Comparison of ENCODE assay signal across 32 cellular contexts in the genomic region with DNA sequence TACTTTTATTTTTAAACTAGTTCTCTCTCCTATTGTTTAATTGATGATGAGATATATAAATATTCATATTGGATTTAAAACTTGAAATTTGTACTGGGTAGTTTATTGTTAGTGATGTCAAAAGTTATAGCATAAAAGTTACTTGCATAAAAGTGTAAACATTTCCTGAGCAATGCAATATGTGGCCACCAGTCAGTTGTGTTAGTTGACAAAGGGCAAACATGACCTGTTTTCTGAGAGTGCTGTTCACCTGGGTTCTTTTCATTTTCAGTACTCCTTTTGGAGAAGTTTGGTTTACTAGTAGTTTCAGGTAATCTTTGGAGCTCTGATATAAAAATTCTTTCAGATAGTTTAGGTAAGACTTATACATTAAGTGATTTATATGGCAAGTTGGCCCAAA.
"Had no signal": no experiment of that assay in that cellular context is flagged by ENCODE, and none has a peak within 500 bp of the region (broad histone marks: within the 10 kb centered on the region; RNA-seq: fewer than 3 reads in every experiment).

No MANE protein-coding gene starts in this region.

- H3K4me1 ChIP-seq: esophagus squamous epithelium, gastroesophageal sphincter had no signal

- DNase-seq: activated B cell treated with CpG ODN at 0.5 μM for 24 hours; activated CD4-positive, alpha-beta T cell treated with anti-CD3 and anti-CD28 coated beads for 48 hours; activated CD4-positive, alpha-beta T cell treated with anti-CD3 and anti-CD28 coated beads, Interleukin-2, amount 50 U/mL, for 1 hour; activated CD4-positive, alpha-beta T cell treated with anti-CD3 and anti-CD28 coated beads, Interleukin-2, amount 50 U/mL, for 48 hours; activated CD8-positive, alpha-beta memory T cell treated with anti-CD3 and anti-CD28 coated beads for 24 hours; activated CD8-positive, alpha-beta T cell treated with anti-CD3 and anti-CD28 coated beads for 36 hours; activated effector memory CD4-positive, alpha-beta T cell treated with Interleukin-2 at 50 U/mL for 16 hours; activated naive CD4-positive, alpha-beta T cell treated with anti-CD3 and anti-CD28 coated beads for 36 hours; activated naive CD8-positive, alpha-beta T cell treated with anti-CD3 and anti-CD28 coated beads for 36 hours; activated naive CD8-positive, alpha-beta T cell treated with anti-CD3 and anti-CD28 coated beads, Interleukin-2, amount 50 U/mL, for 24 hours; activated T-cell treated with anti-CD3 and anti-CD28 coated beads, Interleukin-2, amount 50 U/mL, for 4 hours; adrenal gland; amygdala; aorta; body of pancreas; caudate nucleus; cortex of kidney; dermis blood vessel endothelial cell; effector CD4-positive, alpha-beta T cell; esophagus squamous epithelium; foreskin melanocyte; head of caudate nucleus; T-helper 17 cell; T1000; WERI-Rb-1 had no signal

- FAIRE-seq: colon, endometrium, endothelial cell of umbilical vein had no signal

- ATAC-seq: activated CD4-positive, CD25-positive, alpha-beta regulatory T cell treated with anti-CD3 and anti-CD28 coated beads, Interleukin-2, amount 50 U/mL, for 24 hours; activated CD8-positive, alpha-beta T cell treated with anti-CD3 and anti-CD28 coated beads for 36 hours; activated naive CD8-positive, alpha-beta T cell treated with anti-CD3 and anti-CD28 coated beads, Interleukin-2, amount 50 U/mL, for 24 hours; activated T-cell treated with anti-CD3 and anti-CD28 coated beads, Interleukin-2, amount 50 U/mL, for 4 hours; activated T-helper 17 cell treated with anti-CD3 and anti-CD28 coated beads, Interleukin-2, amount 50 U/mL, for 72 hours; body of pancreas; gastroesophageal sphincter; T-helper 17 cell had no signal

- H3K27me3 ChIP-seq: adrenal gland, body of pancreas, esophagus squamous epithelium, gastroesophageal sphincter had no signal

- H3K9me3 ChIP-seq: adrenal gland, body of pancreas, esophagus squamous epithelium, gastroesophageal sphincter had no signal

- H3K27ac ChIP-seq: adrenal gland, body of pancreas, epithelial cell of prostate, esophagus squamous epithelium, gastroesophageal sphincter, WERI-Rb-1 had no signal

- H3K4me3 ChIP-seq: adrenal gland, body of pancreas, esophagus squamous epithelium, gastroesophageal sphincter had no signal

- H3K36me3 ChIP-seq: adrenal gland, esophagus squamous epithelium, gastroesophageal sphincter, WERI-Rb-1 had no signal
